ENCODE assay signal across 10 cellular contexts in the genomic region with DNA sequence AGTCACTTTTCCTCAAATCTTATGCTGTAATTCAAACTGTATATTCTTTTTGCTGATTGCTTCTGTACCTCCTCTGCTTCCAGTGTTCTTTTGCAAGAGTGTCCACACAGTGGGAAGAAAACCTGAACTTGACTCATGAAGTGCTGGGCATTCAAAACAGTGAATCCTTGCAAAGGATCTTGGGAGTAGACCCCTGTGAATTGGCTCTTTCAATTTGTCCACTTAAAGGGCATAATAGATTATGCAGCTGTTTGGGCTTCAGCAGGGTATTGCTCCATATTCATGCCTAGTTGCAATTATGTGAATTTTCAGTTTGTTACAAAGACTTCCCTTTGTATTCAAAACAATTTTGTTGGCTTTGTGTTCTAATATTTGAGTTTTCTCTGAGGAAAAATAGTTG. TPM values are rescaled to one million over a fixed set of nuclear protein-coding genes. Genes with fewer than 3 reads are reported as not detected.
DNase-seq lines count a peak whose midpoint lies in the region; ATAC-seq and TF ChIP-seq lines count a peak whose summit lies in the region.
"Had no signal": no experiment of that assay in that cellular context is flagged by ENCODE, and none has a peak within 500 bp of the region (broad histone marks: within the 10 kb centered on the region; RNA-seq: fewer than 3 reads in every experiment).

No MANE protein-coding gene starts in this region.

- H3K4me3 ChIP-seq in LNCaP clone FGC (ENCODE audit: low read depth, low read length) = peak overlapping the region; percentile 24; the same call in 1 of the 2 replicates
- peak overlapping the region; percentile 94 for H3K4me3 ChIP-seq in SK-N-MC
- H3K4me3 ChIP-seq: lung had no signal

- ATAC-seq in activated CD8-positive, alpha-beta T cell treated with anti-CD3 and anti-CD28 coated beads, Interleukin-2, amount 10 ng/mL, durations not matched to agents 7 days and 5 days = no peak

- no peak overlapping the region for H3K27ac Mint-ChIP-seq in activated CD8-positive, alpha-beta T cell treated with anti-CD3 and anti-CD28 coated beads, Interleukin-2, amount 10 ng/mL, durations not matched to agents 7 days and 5 days

- peak overlapping the region; percentile 42 for H3K9ac ChIP-seq in SK-N-MC (ENCODE audit: insufficient read length)

- no peaks in the 10 kb centered on the region for H3K9me3 ChIP-seq in SK-N-MC (ENCODE audit: low read depth, low read length)

- peak overlapping the region; percentile 68 for H3K27ac ChIP-seq in SK-N-MC

- no peak overlapping the region for H3K4me3 Mint-ChIP-seq in activated CD8-positive, alpha-beta T cell treated with anti-CD3 and anti-CD28 coated beads, Interleukin-2, amount 10 ng/mL, durations not matched to agents 7 days and 5 days

- POLR2A ChIA-PET in activated CD8-positive, alpha-beta T cell treated with anti-CD3 and anti-CD28 coated beads, Interleukin-2, amount 10 ng/mL, durations not matched to agents 7 days and 5 days (lab: Charles Lee) = interaction anchor here (1.7 kb wide), 1 partner anchor 11 kb away, joined by 3 read pairs; no protein-coding TSS in a partner anchor

- no peaks in the 10 kb centered on the region for H3K27me3 Mint-ChIP-seq in activated CD8-positive, alpha-beta T cell treated with anti-CD3 and anti-CD28 coated beads, Interleukin-2, amount 10 ng/mL, durations not matched to agents 7 days and 5 days (ENCODE audit: low read depth)

- peaks cover 6% of the 10 kb centered on the region for H3K36me3 Mint-ChIP-seq in activated CD8-positive, alpha-beta T cell treated with anti-CD3 and anti-CD28 coated beads, Interleukin-2, amount 10 ng/mL, durations not matched to agents 7 days and 5 days (ENCODE audit: low read depth)

- H3K9me3 Mint-ChIP-seq in activated CD8-positive, alpha-beta T cell treated with anti-CD3 and anti-CD28 coated beads, Interleukin-2, amount 10 ng/mL, durations not matched to agents 7 days and 5 days (ENCODE audit: insufficient read depth) = no peaks in the 10 kb centered on the region

- H3K36me3 ChIP-seq in SK-N-MC (ENCODE audit: insufficient read depth, low read length) = no peaks in the 10 kb centered on the region

- CTCF ChIA-PET in activated CD8-positive, alpha-beta T cell treated with anti-CD3 and anti-CD28 coated beads, Interleukin-2, amount 10 ng/mL, durations not matched to agents 7 days and 5 days (lab: Charles Lee) = interaction anchor here (3.1 kb wide), 1 partner anchor 10 kb away, joined by 22 read pairs; a partner anchor contains a TSS

- peak; percentile 36 for DNase-seq in EL
- no peak for DNase-seq in LNCaP clone FGC (ENCODE audit: low read depth)
- no peak for DNase-seq in SK-N-MC (ENCODE audit: low read depth, low spot score)
- DNase-seq in iris pigment epithelial cell (ENCODE audit: low read depth) = peak; percentile 51
- no peak for DNase-seq in stimulated activated CD4-positive, alpha-beta T cell treated with anti-CD3 and anti-CD28 coated beads, Interleukin-4, amount 100 ng/mL, for 1 hour
- no peak for DNase-seq in activated CD8-positive, alpha-beta T cell treated with anti-CD3 and anti-CD28 coated beads, Interleukin-2, amount 10 ng/mL, durations not matched to agents 7 days and 5 days
- no peak for DNase-seq in NCI-H774 (lab: John Stamatoyannopoulos, UW)
- no peak for DNase-seq in stimulated activated CD8-positive, alpha-beta memory T cell treated with anti-CD3 and anti-CD28 coated beads, Interleukin-4, amount 100 ng/mL, for 48 hours
- DNase-seq: stimulated activated CD4-positive, alpha-beta T cell treated with anti-CD3 and anti-CD28 coated beads, Interleukin-15, amount 100 ng/mL, for 24 hours had no signal

- peaks cover 51% of the 10 kb centered on the region for H3K4me1 Mint-ChIP-seq in activated CD8-positive, alpha-beta T cell treated with anti-CD3 and anti-CD28 coated beads, Interleukin-2, amount 10 ng/mL, durations not matched to agents 7 days and 5 days (ENCODE audit: low read depth)

- no peak for TF ChIP-seq CTCF in LNCaP clone FGC (IDR thresholded peaks at IDR 0.05; ENCODE audit: control insufficient read depth, extremely low read depth, insufficient read depth)

RNA-seq across cellular contexts. Expression of a gene that starts 11.4 kb away (rescaled TPM):
- 10 to 100 TPM; 49.9 to 53.1 TPM for total RNA-seq in activated CD8-positive, alpha-beta T cell treated with anti-CD3 and anti-CD28 coated beads, Interleukin-2, amount 10 ng/mL, durations not matched to agents 7 days and 5 days

Comparison
In these comparisons a context has a peak if more than half of its experiments do, and no peak if none do; other contexts are left out.
1. DNase-seq: peak in EL (single experiment) and iris pigment epithelial cell (single experiment); none in LNCaP clone FGC (single experiment), SK-N-MC (single experiment), stimulated activated CD4-positive, alpha-beta T cell treated with anti-CD3 and anti-CD28 coated beads, Interleukin-4, amount 100 ng/mL, for 1 hour (single experiment), activated CD8-positive, alpha-beta T cell treated with anti-CD3 and anti-CD28 coated beads, Interleukin-2, amount 10 ng/mL, durations not matched to agents 7 days and 5 days (single experiment), NCI-H774 (single experiment) and stimulated activated CD8-positive, alpha-beta memory T cell treated with anti-CD3 and anti-CD28 coated beads, Interleukin-4, amount 100 ng/mL, for 48 hours (single experiment).